ENCODE assay signal across 16 cellular contexts in the genomic region with DNA sequence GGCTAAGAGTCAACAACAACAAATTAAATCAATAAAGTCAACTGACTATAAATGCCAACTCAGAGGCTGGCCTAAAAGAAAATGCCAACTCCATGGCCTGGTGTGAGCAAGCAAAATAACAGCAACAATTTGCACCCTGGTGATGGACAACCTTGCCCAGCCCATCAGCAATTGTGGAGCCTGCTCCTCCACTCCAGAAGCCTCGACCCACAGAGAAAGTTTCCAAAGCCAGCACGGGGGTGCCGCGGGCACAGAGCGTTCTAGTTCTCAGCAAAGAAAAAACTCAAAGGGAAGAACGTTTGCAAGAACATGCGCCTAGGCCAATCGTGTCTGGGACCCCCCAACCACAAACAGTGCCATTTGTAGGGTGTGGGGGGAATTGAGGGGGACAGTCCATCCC. TPM values are rescaled to one million over a fixed set of nuclear protein-coding genes. Genes with fewer than 3 reads are reported as not detected.
"Had no signal": no experiment of that assay in that cellular context is flagged by ENCODE, and none has a peak within 500 bp of the region (broad histone marks: within the 10 kb centered on the region; RNA-seq: fewer than 3 reads in every experiment).

No MANE protein-coding gene starts in this region.

- H3K36me3 ChIP-seq: ovary, thyroid gland, vagina had no signal

- H3K9me3 Mint-ChIP-seq: activated naive CD8-positive, alpha-beta T cell treated with anti-CD3 and anti-CD28 coated beads, Interleukin-2, amount 50 U/mL, for 24 hours; activated T-helper 1 cell treated with anti-CD3 and anti-CD28 coated beads, Interleukin-12 subunit alpha, Interleukin-12 subunit beta, Interleukin-2, Interleukin-4 antibody, amounts not matched to agents 30 ng/mL and 10 ng/mL and 1 ng/mL, durations not matched to agents 14 hours and 24 hours and 36 hours; dendritic cell treated with granulocyte-macrophage colony-stimulating factor and Interleukin-4, amounts not matched to agents 40 ng/mL and 50 ng/mL, for 4 days had no signal

- H3K27ac ChIP-seq: ovary, thyroid gland, vagina had no signal

- H3K4me3 Mint-ChIP-seq: activated naive CD8-positive, alpha-beta T cell treated with anti-CD3 and anti-CD28 coated beads, Interleukin-2, amount 50 U/mL, for 24 hours; activated T-helper 1 cell treated with anti-CD3 and anti-CD28 coated beads, Interleukin-12 subunit alpha, Interleukin-12 subunit beta, Interleukin-2, Interleukin-4 antibody, amounts not matched to agents 30 ng/mL and 10 ng/mL and 1 ng/mL, durations not matched to agents 14 hours and 24 hours and 36 hours; dendritic cell treated with granulocyte-macrophage colony-stimulating factor and Interleukin-4, amounts not matched to agents 40 ng/mL and 50 ng/mL, for 4 days had no signal

- H3K9me3 ChIP-seq: ovary, thyroid gland, vagina had no signal

- H3K4me3 ChIP-seq: ovary, thyroid gland, vagina had no signal

- ATAC-seq: activated naive CD8-positive, alpha-beta T cell treated with anti-CD3 and anti-CD28 coated beads, Interleukin-2, amount 50 U/mL, for 24 hours; left lobe of liver had no signal

- H3K27me3 ChIP-seq: ovary, thyroid gland, vagina had no signal

- DNase-seq: activated CD4-positive, alpha-beta T cell treated with anti-CD3 and anti-CD28 coated beads for 4 hours; activated naive CD4-positive, alpha-beta T cell; activated naive CD8-positive, alpha-beta T cell treated with anti-CD3 and anti-CD28 coated beads, Interleukin-2, amount 50 U/mL, for 24 hours; central memory CD4-positive, alpha-beta T cell; mesendoderm; ovary; retina; small intestine; T1000; thyroid gland had no signal

- H3K27ac Mint-ChIP-seq: activated naive CD8-positive, alpha-beta T cell treated with anti-CD3 and anti-CD28 coated beads, Interleukin-2, amount 50 U/mL, for 24 hours; activated T-helper 1 cell treated with anti-CD3 and anti-CD28 coated beads, Interleukin-12 subunit alpha, Interleukin-12 subunit beta, Interleukin-2, Interleukin-4 antibody, amounts not matched to agents 30 ng/mL and 10 ng/mL and 1 ng/mL, durations not matched to agents 14 hours and 24 hours and 36 hours had no signal

- H3K27me3 Mint-ChIP-seq: activated naive CD8-positive, alpha-beta T cell treated with anti-CD3 and anti-CD28 coated beads, Interleukin-2, amount 50 U/mL, for 24 hours; dendritic cell treated with granulocyte-macrophage colony-stimulating factor and Interleukin-4, amounts not matched to agents 40 ng/mL and 50 ng/mL, for 4 days had no signal

RNA-seq across cellular contexts. Expression of gene CALR3, which starts 35.5 kb away (rescaled TPM):
- total RNA-seq: activated T-helper 1 cell treated with anti-CD3 and anti-CD28 coated beads, Interleukin-12 subunit alpha, Interleukin-12 subunit beta, Interleukin-2, Interleukin-4 antibody, amounts not matched to agents 30 ng/mL and 10 ng/mL and 1 ng/mL, durations not matched to agents 14 hours and 24 hours and 36 hours; epithelial cell of proximal tubule; left lobe of liver; ovary; vagina had no signal
- polyA plus RNA-seq: neural cell, ovary, small intestine had no signal
